ENCODE assay signal across 28 cellular contexts in the genomic region with DNA sequence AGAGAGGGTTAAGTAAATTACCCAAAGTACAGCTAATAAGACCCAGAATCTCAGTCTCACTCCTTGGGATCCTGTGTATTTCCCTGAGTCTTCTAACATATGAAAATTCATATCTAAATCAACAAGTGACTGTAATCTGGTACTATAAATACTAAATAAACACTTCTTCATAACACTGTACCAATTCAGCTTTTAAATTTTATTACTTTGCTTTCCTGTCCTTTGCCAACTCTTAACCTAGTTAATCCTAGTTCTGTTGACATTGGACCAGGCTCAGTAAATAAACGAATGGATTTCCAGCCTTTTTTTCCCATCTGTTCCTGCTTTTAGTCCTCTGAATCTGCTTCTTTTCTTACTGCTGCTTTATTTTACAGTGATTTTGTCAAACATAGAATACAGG. TPM values are rescaled to one million over a fixed set of nuclear protein-coding genes. Genes with fewer than 3 reads are reported as not detected.
DNase-seq lines count a peak whose midpoint lies in the region; ATAC-seq, FAIRE-seq and TF ChIP-seq lines count a peak whose summit lies in the region.
"Had no signal": no experiment of that assay in that cellular context is flagged by ENCODE, and none has a peak within 500 bp of the region (broad histone marks: within the 10 kb centered on the region; RNA-seq: fewer than 3 reads in every experiment).

No MANE protein-coding gene starts in this region.

- no peaks in the 10 kb centered on the region for H3K9me3 ChIP-seq in endothelial cell of umbilical vein (replicated peaks; ENCODE audit: control insufficient read depth, insufficient read depth, low read length)
- H3K9me3 ChIP-seq in sigmoid colon = no peaks in the 10 kb centered on the region
- H3K9me3 ChIP-seq in psoas muscle = no peaks in the 10 kb centered on the region
- H3K9me3 ChIP-seq: A549 had no signal

- H3K4me1 ChIP-seq in endothelial cell of umbilical vein (ENCODE audit: control insufficient read depth, extremely low read depth, insufficient read depth, low read length) (peaks cover 14% of the 10 kb centered on the region), sigmoid colon (peaks cover 0 to 12% (median 0%) of the 10 kb centered on the region in 4 donors), psoas muscle (no peaks in the 10 kb centered on the region)
- H3K4me1 ChIP-seq: A549 had no signal

- CTCF ChIA-PET in endothelial cell of umbilical vein (lab: Charles Lee) = interaction anchor here (0.6 to 2.9 kb wide), 7 partner anchors 8 to 160 kb away, joined by 3 to 14 read pairs (median 3); a partner anchor contains a TSS

- no peak overlapping the region for H2AFZ ChIP-seq in endothelial cell of umbilical vein (ENCODE audit: low read depth, low read length)

- intact Hi-C loops in endothelial cell of umbilical vein (cut with micrococcal nuclease) = no loop called here
- intact Hi-C loops in sigmoid colon (cut with DNase I) = no loop called here
- intact Hi-C loops in psoas muscle (cut with DNase I) = no loop called here

- no peak overlapping the region for H3K4me2 ChIP-seq in endothelial cell of umbilical vein (ENCODE audit: insufficient read depth, low read length)
- H3K4me2 ChIP-seq: A549, smooth muscle cell had no signal

- no peak overlapping the region for H3K9ac ChIP-seq in endothelial cell of umbilical vein (replicated peaks; ENCODE audit: extremely low read depth, insufficient read depth, low read length)

- H3K79me2 ChIP-seq in endothelial cell of umbilical vein (ENCODE audit: control insufficient read depth, insufficient read depth, low read length) = no peaks in the 10 kb centered on the region

- H3K27ac ChIP-seq in endothelial cell of umbilical vein (ENCODE audit: insufficient read depth, low read depth, low read length) (no peak overlapping the region), sigmoid colon (peak overlapping the region; percentile 6 to 41 (median 18)), psoas muscle (no peak overlapping the region)
- H3K27ac ChIP-seq: A549, SK-N-MC had no signal

- no peaks in the 10 kb centered on the region for H3K9me1 ChIP-seq in endothelial cell of umbilical vein (replicated peaks; ENCODE audit: control insufficient read depth, extremely low read depth, insufficient read depth, low read length)

- H3K36me3 ChIP-seq in endothelial cell of umbilical vein (ENCODE audit: control insufficient read depth in 2 of 2, extremely low read depth in 1 of 2, insufficient read depth in 2 of 2, low read length in 2 of 2) (peaks cover 0 to 16% of the 10 kb centered on the region in 2 experiments), sigmoid colon (peaks cover 0 to 70% (median 27%) of the 10 kb centered on the region in 4 donors), psoas muscle (ENCODE audit: insufficient read depth in 1 of 2, low read depth in 1 of 2) (peaks cover 13 to 87% of the 10 kb centered on the region in 2 donors)

- H3K4me3 ChIP-seq in endothelial cell of umbilical vein (replicated peaks in 1 of 3; ENCODE audit: insufficient read depth in 1 of 3, low read depth in 1 of 3, low read length in 3 of 3) = no peak overlapping the region
- no peak overlapping the region for H3K4me3 ChIP-seq in sigmoid colon
- H3K4me3 ChIP-seq in psoas muscle = no peak overlapping the region
- H3K4me3 ChIP-seq: A549, SK-N-MC, smooth muscle cell had no signal

- TF ChIP-seq CTCF in endothelial cell of umbilical vein (IDR thresholded peaks at IDR 0.05; ENCODE audit: extremely low read depth in 1 of 2, insufficient read depth in 1 of 2, low read depth in 1 of 2, low read length in 2 of 2) (no peak), sigmoid colon (IDR thresholded peaks at IDR 0.05) (no peak), psoas muscle (IDR thresholded peaks at IDR 0.05) (no peak)

- dilution Hi-C loops in endothelial cell of umbilical vein (cut with MboI; ENCODE audit: extremely low pct_ligation_motif_present, low sequenced_read_pairs) = no loop called here

- no peak for TF ChIP-seq EP300 in sigmoid colon (IDR thresholded peaks at IDR 0.05)

- no peak for FAIRE-seq in endothelial cell of umbilical vein (lab: Jason Lieb, UNC)
- FAIRE-seq: A549, endometrium, kidney, urothelium cell line had no signal

- BruUV-seq in endothelial cell of umbilical vein (replicated peaks; lab: Mats Ljungman, UMichigan) = no TSS peak

- WGBS in sigmoid colon, 2 donors = 12 to 65% methylated on average over 1 of the region's 1 CpG
- 37 to 60% (median 44%) methylated on average over 1 of the region's 1 CpG for WGBS in psoas muscle, 3 donors

- TF ChIP-seq POLR2A in endothelial cell of umbilical vein (IDR thresholded peaks at IDR 0.05; ENCODE audit: low read depth, low read length) (no peak), sigmoid colon (IDR thresholded peaks at IDR 0.05) (no peak)

- no peaks in the 10 kb centered on the region for H4K20me1 ChIP-seq in endothelial cell of umbilical vein (replicated peaks; ENCODE audit: control insufficient read depth, extremely low read depth, insufficient read depth, low read length)

- peak; percentile 4 for DNase-seq in NCI-H2196 (lab: John Stamatoyannopoulos, UW; ENCODE audit: unreplicated experiment)
- DNase-seq in NCI-H2196 treated with DMSO at 0.1 percent for 48 hours (lab: John Stamatoyannopoulos, UW; ENCODE audit: unreplicated experiment) = no peak
- DNase-seq in NCI-H2081 treated with DMSO at 0.1 percent for 48 hours (lab: John Stamatoyannopoulos, UW) = peak; percentile 44
- DNase-seq in endothelial cell of umbilical vein (ENCODE audit: low read depth, low spot score) = peak; percentile 56
- no peak for DNase-seq in sigmoid colon
- no peak for DNase-seq in NCI-H526 (lab: John Stamatoyannopoulos, UW)
- DNase-seq in psoas muscle = no peak
- DNase-seq: activated CD4-positive, alpha-beta T cell treated with anti-CD3 and anti-CD28 coated beads for 36 hours; activated CD8-positive, alpha-beta memory T cell treated with anti-CD3 and anti-CD28 coated beads for 24 hours; activated naive CD4-positive, alpha-beta T cell treated with Interleukin-2 at 50 U/mL for 16 hours; activated T-cell treated with anti-CD3 and anti-CD28 coated beads, Interleukin-2, amount 50 U/mL, for 4 hours; cortex of kidney; DMS79 treated with DMSO at 0.1 percent for 48 hours; H9; kidney; mesenchymal stem cell; NCI-H1105; NCI-H2107; NCI-H524; occipital lobe; RPMI8226; T-helper 17 cell had no signal

- no peak for ATAC-seq in GM19395 (IDR thresholded peaks at IDR 0.05; ENCODE audit: unreplicated experiment)
- ATAC-seq in psoas muscle = no peak
- ATAC-seq: A549; activated CD4-positive, alpha-beta T cell treated with anti-CD3 and anti-CD28 coated beads for 36 hours; activated T-cell treated with anti-CD3 and anti-CD28 coated beads, Interleukin-2, amount 50 U/mL, for 4 hours; T-helper 17 cell had no signal

- H3K27me3 ChIP-seq in endothelial cell of umbilical vein (ENCODE audit: control insufficient read depth in 2 of 2, insufficient read depth in 2 of 2, low read length in 2 of 2) = no peaks in the 10 kb centered on the region
- no peaks in the 10 kb centered on the region for H3K27me3 ChIP-seq in sigmoid colon
- H3K27me3 ChIP-seq in psoas muscle (ENCODE audit: insufficient read depth in 3 of 3, low read length in 2 of 3) = no peaks in the 10 kb centered on the region

- POLR2A ChIA-PET in endothelial cell of umbilical vein (lab: Charles Lee) = interaction anchor here (0.6 to 0.7 kb wide), 2 partner anchors 229 to 809 kb away, joined by 5 to 7 read pairs; no protein-coding TSS in a partner anchor

TF ChIP-seq in endothelial cell of umbilical vein, 7 proteins besides CTCF, POLR2A, EP300 and RAD21:
- TF ChIP-seq, protein P1, sequence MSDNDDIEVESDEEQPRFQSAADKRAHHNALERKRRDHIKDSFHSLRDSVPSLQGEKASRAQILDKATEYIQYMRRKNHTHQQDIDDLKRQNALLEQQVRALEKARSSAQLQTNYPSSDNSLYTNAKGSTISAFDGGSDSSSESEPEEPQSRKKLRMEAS (IDR thresholded peaks at IDR 0.05; ENCODE audit: insufficient read depth, insufficient read length) = no peak
- TF ChIP-seq JUN (IDR thresholded peaks at IDR 0.05; ENCODE audit: borderline replicate concordance, insufficient read depth, insufficient read length, low read depth) = no peak
- TF ChIP-seq FOS (IDR thresholded peaks at IDR 0.05; ENCODE audit: borderline replicate concordance, insufficient read depth, low read length) = no peak
- TF ChIP-seq POLR2AphosphoS5 (IDR thresholded peaks at IDR 0.05; ENCODE audit: insufficient read depth, low read depth, low read length) = no peak
- TF ChIP-seq GATA2 (IDR thresholded peaks at IDR 0.05; ENCODE audit: insufficient read depth, insufficient read length, low read depth, low read length) = no peak
- TF ChIP-seq MYC (IDR thresholded peaks at IDR 0.05; ENCODE audit: low read depth, low read length) = no peak
- no peak for TF ChIP-seq EZH2 (IDR thresholded peaks at IDR 0.05; ENCODE audit: borderline replicate concordance, low read depth, low read length, severe bottlenecking)

RNA-seq across cellular contexts. Expression of a gene that starts 13.8 kb away (rescaled TPM):
- 46.9 and 47.3 TPM in 2 replicates for total RNA-seq in endothelial cell of umbilical vein
- polyA plus RNA-seq in endothelial cell of umbilical vein = 48.0 and 68.2 TPM in 2 replicates
- 56.5 and 66.3 TPM in 2 replicates for polyA plus RNA-seq in endothelial cell of umbilical vein (2011; cell fraction: cytosol; rRNA removed)
- 31.1 and 38.2 TPM in 2 replicates for polyA plus RNA-seq in endothelial cell of umbilical vein (2011; cell fraction: nucleus; rRNA removed)
- polyA plus RNA-seq in endothelial cell of umbilical vein (2012) = 57.2 and 77.6 TPM in 2 replicates
- polyA minus RNA-seq in endothelial cell of umbilical vein = 71.2 and 78.1 TPM in 2 replicates
- 21.9 TPM for polyA minus RNA-seq in endothelial cell of umbilical vein (2011; cell fraction: cytosol; rRNA and poly(A)+ RNA removed)
- polyA minus RNA-seq in endothelial cell of umbilical vein (2011; cell fraction: nucleus; rRNA and poly(A)+ RNA removed) = 14.3 and 18.0 TPM in 2 replicates
- 10 to 100 TPM; 17.7 to 31.4 (median 27.7) TPM for total RNA-seq in sigmoid colon
- polyA plus RNA-seq in sigmoid colon = 10 to 100 TPM; 47.4 to 89.5 (median 68.2) TPM
- total RNA-seq in psoas muscle = 10 to 100 TPM; 39.7 to 67.4 (median 47.9) TPM
- 10 to 100 TPM; 46.3 to 94.7 (median 65.8) TPM for polyA plus RNA-seq in psoas muscle

RNA-seq across cellular contexts. Expression of a gene that starts 17.8 kb away (rescaled TPM):
- total RNA-seq in endothelial cell of umbilical vein (112 and 114 TPM in 2 replicates), sigmoid colon (10 to 100 TPM; 46.1 to 48.2 (median 48.2) TPM), psoas muscle (100 to 1,000 TPM; 141 to 272 (median 167) TPM)
- polyA plus RNA-seq in endothelial cell of umbilical vein (30.1 and 35.6 TPM in 2 replicates), sigmoid colon (10 to 100 TPM; 60.1 to 90.2 (median 73.1) TPM), psoas muscle (100 to 1,000 TPM; 132 to 185 (median 148) TPM)
- 43.5 and 47.1 TPM in 2 replicates for polyA plus RNA-seq in endothelial cell of umbilical vein (2011; cell fraction: cytosol; rRNA removed)
- polyA plus RNA-seq in endothelial cell of umbilical vein (2011; cell fraction: nucleus; rRNA removed) = 53.0 and 65.2 TPM in 2 replicates
- 86.5 and 106 TPM in 2 replicates for polyA plus RNA-seq in endothelial cell of umbilical vein (2012)
- polyA minus RNA-seq in endothelial cell of umbilical vein = 44.9 and 57.1 TPM in 2 replicates
- 47.4 TPM for polyA minus RNA-seq in endothelial cell of umbilical vein (2011; cell fraction: cytosol; rRNA and poly(A)+ RNA removed)
- 47.2 and 61.3 TPM in 2 replicates for polyA minus RNA-seq in endothelial cell of umbilical vein (2011; cell fraction: nucleus; rRNA and poly(A)+ RNA removed)

Comparison
In these comparisons a context has a peak if more than half of its experiments do, and no peak if none do; other contexts are left out.
1. DNase-seq: peak in NCI-H2196 (single experiment), NCI-H2081 treated with DMSO at 0.1 percent for 48 hours (single experiment) and endothelial cell of umbilical vein (single experiment); none in NCI-H2196 treated with DMSO at 0.1 percent for 48 hours (single experiment), sigmoid colon (single experiment), NCI-H526 (0 of 2) and psoas muscle (0 of 2).
2. H3K27ac ChIP-seq: peak in sigmoid colon (4 of 4); none in endothelial cell of umbilical vein (single experiment) and psoas muscle (single experiment).